In the genomic region with DNA sequence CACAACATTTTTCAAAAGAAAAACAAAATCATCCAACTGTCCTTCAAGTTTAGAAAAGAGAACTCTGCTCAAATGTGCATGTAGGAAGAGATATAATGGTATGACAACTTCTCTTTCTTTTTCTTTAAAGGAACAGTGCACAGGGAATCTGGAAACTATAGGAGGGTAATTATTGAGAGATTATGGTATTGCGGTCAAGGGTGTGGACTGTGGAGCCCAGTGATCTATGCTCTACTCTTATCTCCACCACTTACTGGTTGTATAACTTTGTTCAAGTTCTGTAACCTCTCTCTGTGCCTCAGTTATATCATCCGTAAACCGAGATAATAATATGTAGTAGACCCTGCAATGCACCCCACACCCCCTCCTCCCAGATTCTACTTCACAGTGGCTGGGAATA, we compare ENCODE assay signal across 23 cellular contexts.
"Had no signal": no experiment of that assay in that cellular context is flagged by ENCODE, and none has a peak within 500 bp of the region (broad histone marks: within the 10 kb centered on the region; RNA-seq: fewer than 3 reads in every experiment).

No MANE protein-coding gene starts in this region.

- ATAC-seq: effector memory CD8-positive, alpha-beta T cell; esophagus mucosa; foreskin keratinocyte; gastroesophageal sphincter; heart left ventricle; left lung; left ventricle myocardium superior; lower lobe of right lung; naive thymus-derived CD4-positive, alpha-beta T cell had no signal

- H3K9me3 ChIP-seq: colonic mucosa, gastroesophageal sphincter, heart left ventricle, left lung, lower lobe of right lung had no signal

- DNase-seq: colonic mucosa; cortex of kidney; effector CD8-positive, alpha-beta T cell; effector memory CD8-positive, alpha-beta T cell; endodermal cell; foreskin keratinocyte; heart left ventricle; hypothalamus; immature natural killer cell; islet precursor cell; kidney; kidney glomerular epithelial cell; left lung; left ventricle myocardium superior; lower lobe of right lung; mesenchymal stem cell; naive thymus-derived CD4-positive, alpha-beta T cell had no signal

- H3K27ac ChIP-seq: colonic mucosa, epithelial cell of prostate, foreskin keratinocyte, gastroesophageal sphincter, heart left ventricle, hepatocyte, left lung, lower lobe of right lung had no signal

- H3K4me1 ChIP-seq: colonic mucosa, foreskin keratinocyte, gastroesophageal sphincter, heart left ventricle, left lung, lower lobe of right lung had no signal

- H3K36me3 ChIP-seq: colonic mucosa, gastroesophageal sphincter, heart left ventricle, left lung, lower lobe of right lung had no signal

- FAIRE-seq: endometrium, frontal cortex, kidney had no signal

- H3K27me3 ChIP-seq: colonic mucosa, gastroesophageal sphincter, heart left ventricle, left lung had no signal

- H3K4me3 ChIP-seq: colonic mucosa, gastroesophageal sphincter, heart left ventricle, hepatocyte, left lung, lower lobe of right lung had no signal
